8 cellular contexts compared by ENCODE assay signal in genomic region chr15:70480196-70480856, GRCh38.
A peak's percentile ranks its signal among the peaks of the same experiment; 100 is the strongest.
DNase-seq lines count a peak whose midpoint lies in the region; ATAC-seq lines count a peak whose summit lies in the region.

No MANE protein-coding gene starts in this region.

- H3K27ac Mint-ChIP-seq in activated naive CD8-positive, alpha-beta T cell: peak overlapping the region; percentile 34

- peak; percentile 43 for ATAC-seq in HG02678 (IDR thresholded peaks at IDR 0.05; ENCODE audit: unreplicated experiment)
- no peak for ATAC-seq in GM19397 (IDR thresholded peaks at IDR 0.05; ENCODE audit: unreplicated experiment)

- no peaks in the 10 kb centered on the region for H3K9me3 Mint-ChIP-seq in activated naive CD8-positive, alpha-beta T cell (ENCODE audit: low read depth)

- H3K9me3 ChIP-seq in SJCRH30 (replicated peaks): no peaks in the 10 kb centered on the region

- peaks cover 29% of the 10 kb centered on the region for H3K4me1 Mint-ChIP-seq in activated naive CD8-positive, alpha-beta T cell (ENCODE audit: low read depth)

- H3K4me1 ChIP-seq in SJCRH30: no peaks in the 10 kb centered on the region

- no peak overlapping the region for H3K27ac ChIP-seq in SJCRH30

- H3K36me3 ChIP-seq in SJCRH30: no peaks in the 10 kb centered on the region

- H3K4me3 Mint-ChIP-seq in activated naive CD8-positive, alpha-beta T cell: peak overlapping the region; percentile 30

- H3K27me3 Mint-ChIP-seq in activated naive CD8-positive, alpha-beta T cell: peaks cover 22% of the 10 kb centered on the region

- H3K36me3 Mint-ChIP-seq in activated naive CD8-positive, alpha-beta T cell: peaks cover 9% of the 10 kb centered on the region

- DNase-seq in T-helper 22 cell (ENCODE audit: low read depth) (peak; percentile 56), SJCRH30 (no peak), DMS79 (lab: John Stamatoyannopoulos, UW) (no peak), mucosa of gallbladder (ENCODE audit: low spot score) (no peak)
- DNase-seq in stimulated activated CD8-positive, alpha-beta memory T cell treated with anti-CD3 and anti-CD28 coated beads, Interleukin-7, amount 100 ng/mL, for 24 hours (ENCODE audit: low read depth): peak; percentile 36

- peaks cover 12% of the 10 kb centered on the region; the same call in 1 of the 2 replicates for H3K27me3 ChIP-seq in SJCRH30

- H3K4me3 ChIP-seq in SJCRH30: no peak overlapping the region

Comparison
In these comparisons a context has a peak if more than half of its experiments do, and no peak if none do; other contexts are left out.
1. DNase-seq: peak in T-helper 22 cell (single experiment) and stimulated activated CD8-positive, alpha-beta memory T cell treated with anti-CD3 and anti-CD28 coated beads, Interleukin-7, amount 100 ng/mL, for 24 hours (single experiment); none in SJCRH30 (0 of 2), DMS79 (single experiment) and mucosa of gallbladder (single experiment).